ENCODE assay signal across 1 cellular context in the genomic region with DNA sequence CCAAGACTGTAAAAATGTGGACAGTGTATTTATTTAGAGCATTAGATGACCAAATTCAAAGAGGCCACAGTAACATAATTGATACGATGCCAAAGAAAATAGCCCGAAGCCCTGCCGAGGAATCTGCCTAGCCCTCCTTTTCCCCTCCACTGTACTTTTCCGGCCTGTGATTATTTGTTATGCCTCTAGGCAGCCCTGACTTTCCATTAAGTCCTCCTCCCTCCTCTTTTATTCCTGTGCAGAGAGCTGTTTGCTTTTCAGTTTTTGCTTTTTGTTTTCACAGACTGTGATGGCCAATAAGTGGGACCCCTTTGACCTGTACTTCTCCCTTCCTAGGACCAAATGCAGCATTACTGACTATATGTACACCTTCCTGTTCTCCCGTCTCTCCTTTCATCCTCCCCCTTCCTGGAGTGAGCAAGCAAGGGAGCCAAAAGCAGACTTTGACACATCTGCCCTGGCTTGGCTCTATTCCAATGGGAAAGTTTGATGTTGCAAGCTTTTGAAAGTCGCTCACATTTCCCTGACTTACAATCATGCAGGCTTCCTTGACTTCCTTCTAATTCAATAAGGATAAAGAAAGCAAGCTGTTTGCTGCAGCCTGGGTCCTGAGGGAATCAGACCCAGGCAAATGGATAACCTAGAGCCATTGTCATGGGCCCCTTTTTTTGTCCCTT.
TF ChIP-seq lines count a peak whose summit lies in the region.

No MANE protein-coding gene starts in this region.

TF ChIP-seq in GM23338, 12 proteins besides CTCF, POLR2A, EP300 and RAD21 (continued from another document):
- TF ChIP-seq, protein P1, sequence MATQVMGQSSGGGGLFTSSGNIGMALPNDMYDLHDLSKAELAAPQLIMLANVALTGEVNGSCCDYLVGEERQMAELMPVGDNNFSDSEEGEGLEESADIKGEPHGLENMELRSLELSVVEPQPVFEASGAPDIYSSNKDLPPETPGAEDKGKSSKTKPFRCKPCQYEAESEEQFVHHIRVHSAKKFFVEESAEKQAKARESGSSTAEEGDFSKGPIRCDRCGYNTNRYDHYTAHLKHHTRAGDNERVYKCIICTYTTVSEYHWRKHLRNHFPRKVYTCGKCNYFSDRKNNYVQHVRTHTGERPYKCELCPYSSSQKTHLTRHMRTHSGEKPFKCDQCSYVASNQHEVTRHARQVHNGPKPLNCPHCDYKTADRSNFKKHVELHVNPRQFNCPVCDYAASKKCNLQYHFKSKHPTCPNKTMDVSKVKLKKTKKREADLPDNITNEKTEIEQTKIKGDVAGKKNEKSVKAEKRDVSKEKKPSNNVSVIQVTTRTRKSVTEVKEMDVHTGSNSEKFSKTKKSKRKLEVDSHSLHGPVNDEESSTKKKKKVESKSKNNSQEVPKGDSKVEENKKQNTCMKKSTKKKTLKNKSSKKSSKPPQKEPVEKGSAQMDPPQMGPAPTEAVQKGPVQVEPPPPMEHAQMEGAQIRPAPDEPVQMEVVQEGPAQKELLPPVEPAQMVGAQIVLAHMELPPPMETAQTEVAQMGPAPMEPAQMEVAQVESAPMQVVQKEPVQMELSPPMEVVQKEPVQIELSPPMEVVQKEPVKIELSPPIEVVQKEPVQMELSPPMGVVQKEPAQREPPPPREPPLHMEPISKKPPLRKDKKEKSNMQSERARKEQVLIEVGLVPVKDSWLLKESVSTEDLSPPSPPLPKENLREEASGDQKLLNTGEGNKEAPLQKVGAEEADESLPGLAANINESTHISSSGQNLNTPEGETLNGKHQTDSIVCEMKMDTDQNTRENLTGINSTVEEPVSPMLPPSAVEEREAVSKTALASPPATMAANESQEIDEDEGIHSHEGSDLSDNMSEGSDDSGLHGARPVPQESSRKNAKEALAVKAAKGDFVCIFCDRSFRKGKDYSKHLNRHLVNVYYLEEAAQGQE (IDR thresholded peaks at IDR 0.05; ENCODE audit: unreplicated experiment) = no peak
TF ChIP-seq in GM23338: peak in this region for 0.
